ENCODE assay signal across 28 cellular contexts in genomic region chr1:18730321-18730720, GRCh38.
"Had no signal": no experiment of that assay in that cellular context is flagged by ENCODE, and none has a peak within 500 bp of the region (broad histone marks: within the 10 kb centered on the region; RNA-seq: fewer than 3 reads in every experiment).

No MANE protein-coding gene starts in this region.

- H3K9ac ChIP-seq: parathyroid adenoma had no signal

- H3K27me3 ChIP-seq: ovary, right lobe of liver, thyroid gland, uterus had no signal

- H3K4me3 ChIP-seq: ovary, prostate gland, right lobe of liver, sigmoid colon, stomach, thoracic aorta, thyroid gland, tibial nerve, upper lobe of right lung, uterus had no signal

- H3K27ac Mint-ChIP-seq: naive B cell; naive thymus-derived CD8-positive, alpha-beta T cell; natural killer cell treated with Interleukin-12 subunit alpha and Interleukin-12 subunit beta and Interleukin-15 and Interleukin-18, amount 100 ng/mL, for 72 hours; nephron progenitor cell; stimulated activated effector memory CD8-positive, alpha-beta T cell treated with anti-CD3 and anti-CD28 coated beads, Interleukin-12 subunit alpha, Interleukin-12 subunit beta, amount 100 ng/mL, for 72 hours; stimulated activated naive B cell treated with anti-CD40 and anti-IgM and Interleukin-4, amounts not matched to agents 10 μg/mL and 1 μg/mL and 100 μg/mL, for 72 hours; stimulated activated naive CD8-positive, alpha-beta T cell treated with anti-CD3 and anti-CD28 coated beads, Interleukin-15, Interleukin-2, amounts not matched to agents 100 ng/mL and 50 ng/mL, for 24 hours had no signal

- H3K9me3 Mint-ChIP-seq: naive thymus-derived CD8-positive, alpha-beta T cell; natural killer cell treated with Interleukin-12 subunit alpha and Interleukin-12 subunit beta and Interleukin-15 and Interleukin-18, amount 100 ng/mL, for 72 hours; nephron progenitor cell; neural crest cell; stimulated activated effector memory CD8-positive, alpha-beta T cell treated with anti-CD3 and anti-CD28 coated beads, Interleukin-12 subunit alpha, Interleukin-12 subunit beta, amount 100 ng/mL, for 72 hours; stimulated activated naive B cell treated with anti-CD40 and anti-IgM and Interleukin-4, amounts not matched to agents 10 μg/mL and 1 μg/mL and 100 μg/mL, for 72 hours; stimulated activated naive CD8-positive, alpha-beta T cell treated with anti-CD3 and anti-CD28 coated beads, Interleukin-15, Interleukin-2, amounts not matched to agents 100 ng/mL and 50 ng/mL, for 24 hours had no signal

- DNase-seq: naive B cell; naive thymus-derived CD8-positive, alpha-beta T cell; nephron progenitor cell; ovary; retina; right cardiac atrium; right lobe of liver; sigmoid colon; small intestine; stimulated activated CD4-positive, alpha-beta T cell treated with anti-CD3 and anti-CD28 coated beads, Interleukin-15, amount 100 ng/mL, for 24 hours; stimulated activated CD4-positive, alpha-beta T cell treated with anti-CD3 and anti-CD28 coated beads, Interleukin-2, amount 100 ng/mL, for 24 hours; stimulated activated CD4-positive, alpha-beta T cell treated with anti-CD3 and anti-CD28 coated beads, Interleukin-2, amount 100 ng/mL, for 48 hours; stimulated activated CD4-positive, alpha-beta T cell treated with anti-CD3 and anti-CD28 coated beads, Interleukin-4, amount 100 ng/mL, for 24 hours; stimulated activated naive B cell treated with anti-CD40 and anti-IgM and Interleukin-4, amounts not matched to agents 10 μg/mL and 1 μg/mL and 100 μg/mL, for 72 hours; stimulated activated naive CD4-positive, alpha-beta T cell treated with Interleukin-2 at 50 U/mL for 16 hours; stomach; thyroid gland; trophoblast cell; upper lobe of right lung; uterus had no signal

- ATAC-seq: naive thymus-derived CD8-positive, alpha-beta T cell; natural killer cell treated with Interleukin-12 subunit alpha and Interleukin-12 subunit beta and Interleukin-15 and Interleukin-18, amount 100 ng/mL, for 72 hours; right cardiac atrium; right lobe of liver; stimulated activated effector memory CD8-positive, alpha-beta T cell treated with anti-CD3 and anti-CD28 coated beads, Interleukin-12 subunit alpha, Interleukin-12 subunit beta, amount 100 ng/mL, for 72 hours; stimulated activated naive B cell treated with anti-CD40 and anti-IgM and Interleukin-4, amounts not matched to agents 10 μg/mL and 1 μg/mL and 100 μg/mL, for 72 hours; upper lobe of right lung had no signal

- H3K4me1 Mint-ChIP-seq: naive B cell; stimulated activated effector memory CD8-positive, alpha-beta T cell treated with anti-CD3 and anti-CD28 coated beads, Interleukin-12 subunit alpha, Interleukin-12 subunit beta, amount 100 ng/mL, for 72 hours; stimulated activated naive B cell treated with anti-CD40 and anti-IgM and Interleukin-4, amounts not matched to agents 10 μg/mL and 1 μg/mL and 100 μg/mL, for 72 hours had no signal

- H3K4me1 ChIP-seq: parathyroid adenoma, prostate gland, right lobe of liver, sigmoid colon, stomach, thyroid gland, tibial nerve, upper lobe of right lung, uterus had no signal

- H3K36me3 Mint-ChIP-seq: naive B cell; naive thymus-derived CD8-positive, alpha-beta T cell; natural killer cell treated with Interleukin-12 subunit alpha and Interleukin-12 subunit beta and Interleukin-15 and Interleukin-18, amount 100 ng/mL, for 72 hours; stimulated activated effector memory CD8-positive, alpha-beta T cell treated with anti-CD3 and anti-CD28 coated beads, Interleukin-12 subunit alpha, Interleukin-12 subunit beta, amount 100 ng/mL, for 72 hours; stimulated activated naive B cell treated with anti-CD40 and anti-IgM and Interleukin-4, amounts not matched to agents 10 μg/mL and 1 μg/mL and 100 μg/mL, for 72 hours had no signal

- H3K27ac ChIP-seq: ovary, parathyroid adenoma, prostate gland, right lobe of liver, sigmoid colon, stomach, thoracic aorta, thyroid gland, tibial nerve, upper lobe of right lung, uterus had no signal

- H3K36me3 ChIP-seq: ovary, prostate gland, right lobe of liver, sigmoid colon, stomach, thoracic aorta, thyroid gland, tibial nerve, upper lobe of right lung, uterus had no signal

- H3K9me3 ChIP-seq: ovary, prostate gland, right lobe of liver, sigmoid colon, stomach, thoracic aorta, thyroid gland, tibial nerve, upper lobe of right lung, uterus had no signal

- H3K4me3 Mint-ChIP-seq: naive B cell; naive thymus-derived CD8-positive, alpha-beta T cell; natural killer cell treated with Interleukin-12 subunit alpha and Interleukin-12 subunit beta and Interleukin-15 and Interleukin-18, amount 100 ng/mL, for 72 hours; nephron progenitor cell; neural crest cell; stimulated activated effector memory CD8-positive, alpha-beta T cell treated with anti-CD3 and anti-CD28 coated beads, Interleukin-12 subunit alpha, Interleukin-12 subunit beta, amount 100 ng/mL, for 72 hours; stimulated activated naive B cell treated with anti-CD40 and anti-IgM and Interleukin-4, amounts not matched to agents 10 μg/mL and 1 μg/mL and 100 μg/mL, for 72 hours; stimulated activated naive CD8-positive, alpha-beta T cell treated with anti-CD3 and anti-CD28 coated beads, Interleukin-15, Interleukin-2, amounts not matched to agents 100 ng/mL and 50 ng/mL, for 24 hours had no signal

- H2AFZ ChIP-seq: parathyroid adenoma had no signal
